In genomic region chr5:10984021-10984420, GRCh38 we compare ENCODE assay signal across 28 cellular contexts.
"Had no signal": no experiment of that assay in that cellular context is flagged by ENCODE, and none has a peak within 500 bp of the region (broad histone marks: within the 10 kb centered on the region; RNA-seq: fewer than 3 reads in every experiment).

No MANE protein-coding gene starts in this region.

- H3K27ac Mint-ChIP-seq: activated B cell treated with CpG ODN at 0.5 μM for 24 hours; activated CD8-positive, alpha-beta T cell treated with anti-CD3 and anti-CD28 coated beads for 36 hours; activated naive CD4-positive, alpha-beta T cell treated with anti-CD3 and anti-CD28 coated beads for 36 hours; activated naive CD4-positive, alpha-beta T cell treated with anti-CD3 and anti-CD28 coated beads, Interleukin-2, amount 50 U/mL, for 24 hours; activated naive CD8-positive, alpha-beta T cell treated with anti-CD3 and anti-CD28 coated beads for 36 hours; activated naive CD8-positive, alpha-beta T cell treated with anti-CD3 and anti-CD28 coated beads, Interleukin-2, amount 50 U/mL, for 24 hours; activated T-helper 1 cell treated with anti-CD3 and anti-CD28 coated beads, Interleukin-12 subunit alpha, Interleukin-12 subunit beta, Interleukin-2, Interleukin-4 antibody, amounts not matched to agents 30 ng/mL and 10 ng/mL and 1 ng/mL, durations not matched to agents 14 hours and 24 hours and 36 hours; activated T-helper 2 cell treated with anti-CD3 and anti-CD28 coated beads, Interferon-gamma antibody, Interleukin-2, Interleukin-4, amounts not matched to agents 10 μg/mL and 5 μg/mL and 100 μg/mL, durations not matched to agents 14 hours and 24 hours and 36 hours; dendritic cell treated with granulocyte-macrophage colony-stimulating factor and Interleukin-4, amounts not matched to agents 40 ng/mL and 50 ng/mL, for 4 days; endodermal cell had no signal

- H3K4me3 Mint-ChIP-seq: activated B cell treated with CpG ODN at 0.5 μM for 24 hours; activated CD8-positive, alpha-beta T cell treated with anti-CD3 and anti-CD28 coated beads for 36 hours; activated naive CD4-positive, alpha-beta T cell treated with anti-CD3 and anti-CD28 coated beads for 36 hours; activated naive CD4-positive, alpha-beta T cell treated with anti-CD3 and anti-CD28 coated beads, Interleukin-2, amount 50 U/mL, for 24 hours; activated naive CD8-positive, alpha-beta T cell treated with anti-CD3 and anti-CD28 coated beads for 36 hours; activated naive CD8-positive, alpha-beta T cell treated with anti-CD3 and anti-CD28 coated beads, Interleukin-2, amount 50 U/mL, for 24 hours; activated T-helper 1 cell treated with anti-CD3 and anti-CD28 coated beads, Interleukin-12 subunit alpha, Interleukin-12 subunit beta, Interleukin-2, Interleukin-4 antibody, amounts not matched to agents 30 ng/mL and 10 ng/mL and 1 ng/mL, durations not matched to agents 14 hours and 24 hours and 36 hours; dendritic cell treated with granulocyte-macrophage colony-stimulating factor and Interleukin-4, amounts not matched to agents 40 ng/mL and 50 ng/mL, for 4 days; endodermal cell had no signal

- ATAC-seq: activated CD4-positive, CD25-positive, alpha-beta regulatory T cell treated with anti-CD3 and anti-CD28 coated beads, Interleukin-2, amount 50 U/mL, for 24 hours; activated CD8-positive, alpha-beta T cell treated with anti-CD3 and anti-CD28 coated beads for 36 hours; activated naive CD8-positive, alpha-beta T cell treated with anti-CD3 and anti-CD28 coated beads, Interleukin-2, amount 50 U/mL, for 24 hours; body of pancreas; esophagus mucosa had no signal

- DNase-seq: activated B cell treated with CpG ODN at 0.5 μM for 24 hours; activated CD4-positive, alpha-beta T cell treated with anti-CD3 and anti-CD28 coated beads for 48 hours; activated CD4-positive, alpha-beta T cell treated with anti-CD3 and anti-CD28 coated beads, Interleukin-2, amount 50 U/mL, for 1 hour; activated CD4-positive, alpha-beta T cell treated with anti-CD3 and anti-CD28 coated beads, Interleukin-2, amount 50 U/mL, for 48 hours; activated CD8-positive, alpha-beta memory T cell treated with anti-CD3 and anti-CD28 coated beads for 24 hours; activated CD8-positive, alpha-beta T cell treated with anti-CD3 and anti-CD28 coated beads for 36 hours; activated effector memory CD4-positive, alpha-beta T cell treated with anti-CD3 and anti-CD28 coated beads, Interleukin-2, amount 50 U/mL, for 16 hours; activated naive CD4-positive, alpha-beta T cell treated with anti-CD3 and anti-CD28 coated beads for 36 hours; activated naive CD8-positive, alpha-beta T cell treated with anti-CD3 and anti-CD28 coated beads for 36 hours; activated naive CD8-positive, alpha-beta T cell treated with anti-CD3 and anti-CD28 coated beads, Interleukin-2, amount 50 U/mL, for 24 hours; activated T-cell treated with anti-CD3 and anti-CD28 coated beads, Interleukin-2, amount 50 U/mL, for 48 hours; adrenal gland; amygdala; aorta; body of pancreas; cerebellar nuclear complex; effector memory CD4-positive, alpha-beta T cell; endodermal cell; foreskin fibroblast; head of caudate nucleus; T-helper 2 cell; WERI-Rb-1 had no signal

- H3K9me3 Mint-ChIP-seq: activated B cell treated with CpG ODN at 0.5 μM for 24 hours; activated CD8-positive, alpha-beta T cell treated with anti-CD3 and anti-CD28 coated beads for 36 hours; activated naive CD4-positive, alpha-beta T cell treated with anti-CD3 and anti-CD28 coated beads for 36 hours; activated naive CD4-positive, alpha-beta T cell treated with anti-CD3 and anti-CD28 coated beads, Interleukin-2, amount 50 U/mL, for 24 hours; activated naive CD8-positive, alpha-beta T cell treated with anti-CD3 and anti-CD28 coated beads for 36 hours; activated naive CD8-positive, alpha-beta T cell treated with anti-CD3 and anti-CD28 coated beads, Interleukin-2, amount 50 U/mL, for 24 hours; activated T-helper 1 cell treated with anti-CD3 and anti-CD28 coated beads, Interleukin-12 subunit alpha, Interleukin-12 subunit beta, Interleukin-2, Interleukin-4 antibody, amounts not matched to agents 30 ng/mL and 10 ng/mL and 1 ng/mL, durations not matched to agents 14 hours and 24 hours and 36 hours; activated T-helper 2 cell treated with anti-CD3 and anti-CD28 coated beads, Interferon-gamma antibody, Interleukin-2, Interleukin-4, amounts not matched to agents 10 μg/mL and 5 μg/mL and 100 μg/mL, durations not matched to agents 14 hours and 24 hours and 36 hours; dendritic cell treated with granulocyte-macrophage colony-stimulating factor and Interleukin-4, amounts not matched to agents 40 ng/mL and 50 ng/mL, for 4 days; endodermal cell had no signal

- H3K36me3 Mint-ChIP-seq: activated naive CD4-positive, alpha-beta T cell treated with anti-CD3 and anti-CD28 coated beads, Interleukin-2, amount 50 U/mL, for 24 hours; activated naive CD8-positive, alpha-beta T cell treated with anti-CD3 and anti-CD28 coated beads for 36 hours had no signal
